Comparison of ENCODE assay signal across 16 cellular contexts in the genomic region with DNA sequence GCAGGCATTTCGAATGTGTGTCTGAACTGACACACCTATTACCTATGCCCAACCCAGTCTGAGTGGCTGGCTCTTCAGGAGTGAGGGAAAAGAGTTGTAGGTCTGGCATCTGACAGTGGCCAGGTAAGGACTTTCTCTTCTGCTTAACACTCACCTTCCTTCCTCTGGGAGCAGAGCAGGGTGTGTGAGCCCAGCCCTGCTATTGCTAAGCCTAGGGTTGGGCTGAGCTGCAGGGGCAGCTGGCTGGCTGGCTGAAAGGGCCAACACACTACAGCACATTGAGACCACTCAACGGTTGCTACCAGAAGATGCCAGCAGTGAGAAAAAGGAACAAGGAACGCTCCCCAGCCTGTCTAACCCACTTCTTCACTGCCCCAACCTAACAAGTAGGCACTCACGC.
DNase-seq lines count a peak whose midpoint lies in the region; ATAC-seq and TF ChIP-seq lines count a peak whose summit lies in the region.
"Had no signal": no experiment of that assay in that cellular context is flagged by ENCODE, and none has a peak within 500 bp of the region (broad histone marks: within the 10 kb centered on the region; RNA-seq: fewer than 3 reads in every experiment).

No MANE protein-coding gene starts in this region.

- TF ChIP-seq CTCF in GM23338 (conservative IDR thresholded peaks at IDR 0.05; ENCODE audit: low read depth in 2 of 2) (no peak), lower lobe of right lung (IDR thresholded peaks at IDR 0.05) (no peak)

- H3K27me3 Mint-ChIP-seq in GM23338 (ENCODE audit: insufficient read depth, low read depth, poor library complexity) = peaks cover 3% of the 10 kb centered on the region
- H3K27me3 Mint-ChIP-seq in activated CD8-positive, alpha-beta memory T cell treated with anti-CD3 and anti-CD28 coated beads, Interleukin-2, amount 10 ng/mL, durations not matched to agents 7 days and 5 days = no peaks in the 10 kb centered on the region

- H3K27ac Mint-ChIP-seq in GM23338 = no peak overlapping the region
- no peak overlapping the region for H3K27ac Mint-ChIP-seq in activated CD8-positive, alpha-beta memory T cell treated with anti-CD3 and anti-CD28 coated beads, Interleukin-2, amount 10 ng/mL, durations not matched to agents 7 days and 5 days

- no peaks in the 10 kb centered on the region for H3F3A ChIP-seq in GM23338 (replicated peaks; ENCODE audit: low read depth)

- intact Hi-C loops in lower lobe of right lung (cut with DNase I) = no loop called here

- H3K36me3 ChIP-seq in GM23338 (ENCODE audit: insufficient read depth) (no peaks in the 10 kb centered on the region), lower lobe of right lung (no peaks in the 10 kb centered on the region)
- H3K36me3 ChIP-seq: suprapubic skin, WERI-Rb-1 had no signal

- no peaks in the 10 kb centered on the region for H3K9me3 Mint-ChIP-seq in GM23338
- H3K9me3 Mint-ChIP-seq in activated CD8-positive, alpha-beta memory T cell treated with anti-CD3 and anti-CD28 coated beads, Interleukin-2, amount 10 ng/mL, durations not matched to agents 7 days and 5 days (ENCODE audit: low read depth) = no peaks in the 10 kb centered on the region

- H3K79me2 ChIP-seq in GM23338 (replicated peaks; ENCODE audit: insufficient read depth) = no peaks in the 10 kb centered on the region

- peak overlapping the region; percentile 69; the same call in 1 of the 2 replicates for H2AFZ ChIP-seq in GM23338

- peaks cover 3% of the 10 kb centered on the region; the same call in 1 of the 2 replicates for H3K9me2 ChIP-seq in GM23338 (ENCODE audit: insufficient read depth)

- H3K27me3 ChIP-seq in GM23338 (ENCODE audit: insufficient read depth) (no peaks in the 10 kb centered on the region), lower lobe of right lung (ENCODE audit: low read depth) (no peaks in the 10 kb centered on the region)
- H3K27me3 ChIP-seq: dorsolateral prefrontal cortex, suprapubic skin had no signal

- H3K4me3 Mint-ChIP-seq in GM23338 = no peak overlapping the region
- no peak overlapping the region for H3K4me3 Mint-ChIP-seq in activated CD8-positive, alpha-beta memory T cell treated with anti-CD3 and anti-CD28 coated beads, Interleukin-2, amount 10 ng/mL, durations not matched to agents 7 days and 5 days

- H3K4me2 ChIP-seq in GM23338 = no peak overlapping the region
- H3K4me2 ChIP-seq: smooth muscle cell had no signal

- peak; percentile 100 for ATAC-seq in GM23338
- ATAC-seq in lower lobe of right lung = peak; percentile 36 to 58
- ATAC-seq in activated CD8-positive, alpha-beta memory T cell treated with anti-CD3 and anti-CD28 coated beads, Interleukin-2, amount 10 ng/mL, durations not matched to agents 7 days and 5 days = no peak
- ATAC-seq: left lobe of liver had no signal

- DNase-seq in GM23338 (ENCODE audit: low spot score) (peak; percentile 72), M059J (ENCODE audit: low read depth) (peak; percentile 20), dermis blood vessel endothelial cell (peak; percentile 15), lower lobe of right lung (no peak), H4 (ENCODE audit: low spot score) (no peak), SIG-M5 treated with dmso at 0.1 percent for 504 hours (lab: John Stamatoyannopoulos, UW; ENCODE audit: unreplicated experiment) (no peak)
- DNase-seq in activated CD8-positive, alpha-beta memory T cell treated with anti-CD3 and anti-CD28 coated beads, Interleukin-2, amount 10 ng/mL, durations not matched to agents 7 days and 5 days = no peak
- DNase-seq: dorsolateral prefrontal cortex, foreskin fibroblast, KG1, NCI-H2171 treated with DMSO at 0.1 percent for 48 hours, SIG-M5, WERI-Rb-1 had no signal

- H3K4me1 ChIP-seq in GM23338 (ENCODE audit: insufficient read depth) (no peaks in the 10 kb centered on the region), lower lobe of right lung (no peaks in the 10 kb centered on the region)
- H3K4me1 ChIP-seq: suprapubic skin had no signal

- H3K27ac ChIP-seq in GM23338 (ENCODE audit: low read depth) (no peak overlapping the region), lower lobe of right lung (no peak overlapping the region)
- H3K27ac ChIP-seq: dorsolateral prefrontal cortex, suprapubic skin, WERI-Rb-1 had no signal

- H3K4me3 ChIP-seq in GM23338 (no peak overlapping the region), lower lobe of right lung (no peak overlapping the region)
- H3K4me3 ChIP-seq: dorsolateral prefrontal cortex, smooth muscle cell, suprapubic skin had no signal

- H3K36me3 Mint-ChIP-seq in GM23338 (ENCODE audit: low read depth) = no peaks in the 10 kb centered on the region
- peaks cover 9% of the 10 kb centered on the region for H3K36me3 Mint-ChIP-seq in activated CD8-positive, alpha-beta memory T cell treated with anti-CD3 and anti-CD28 coated beads, Interleukin-2, amount 10 ng/mL, durations not matched to agents 7 days and 5 days

- H3K9me3 ChIP-seq in lower lobe of right lung = no peaks in the 10 kb centered on the region
- H3K9me3 ChIP-seq: suprapubic skin had no signal

- peaks cover 15% of the 10 kb centered on the region for H3K4me1 Mint-ChIP-seq in GM23338
- H3K4me1 Mint-ChIP-seq in activated CD8-positive, alpha-beta memory T cell treated with anti-CD3 and anti-CD28 coated beads, Interleukin-2, amount 10 ng/mL, durations not matched to agents 7 days and 5 days = no peaks in the 10 kb centered on the region

- CTCF ChIA-PET in activated CD8-positive, alpha-beta memory T cell treated with anti-CD3 and anti-CD28 coated beads, Interleukin-2, amount 10 ng/mL, durations not matched to agents 7 days and 5 days (lab: Charles Lee) = no interaction called here

- H4K20me1 ChIP-seq in GM23338 (replicated peaks; ENCODE audit: insufficient read depth) = no peaks in the 10 kb centered on the region

TF ChIP-seq in GM23338, 12 proteins besides CTCF, POLR2A, EP300 and RAD21 (continues in another document):
- no peak for TF ChIP-seq ZNF331 (CRISPR knock-in tag; IDR thresholded peaks at IDR 0.05; ENCODE audit: low read depth)
- TF ChIP-seq ZNF114 (CRISPR knock-in tag; IDR thresholded peaks at IDR 0.05) = 0 out of 2 replicates have a peak, but pooled peaks have one; percentile 32
- TF ChIP-seq EZH2 (IDR thresholded peaks at IDR 0.05; ENCODE audit: low read depth, unreplicated experiment) = no peak
- TF ChIP-seq, protein P1, sequence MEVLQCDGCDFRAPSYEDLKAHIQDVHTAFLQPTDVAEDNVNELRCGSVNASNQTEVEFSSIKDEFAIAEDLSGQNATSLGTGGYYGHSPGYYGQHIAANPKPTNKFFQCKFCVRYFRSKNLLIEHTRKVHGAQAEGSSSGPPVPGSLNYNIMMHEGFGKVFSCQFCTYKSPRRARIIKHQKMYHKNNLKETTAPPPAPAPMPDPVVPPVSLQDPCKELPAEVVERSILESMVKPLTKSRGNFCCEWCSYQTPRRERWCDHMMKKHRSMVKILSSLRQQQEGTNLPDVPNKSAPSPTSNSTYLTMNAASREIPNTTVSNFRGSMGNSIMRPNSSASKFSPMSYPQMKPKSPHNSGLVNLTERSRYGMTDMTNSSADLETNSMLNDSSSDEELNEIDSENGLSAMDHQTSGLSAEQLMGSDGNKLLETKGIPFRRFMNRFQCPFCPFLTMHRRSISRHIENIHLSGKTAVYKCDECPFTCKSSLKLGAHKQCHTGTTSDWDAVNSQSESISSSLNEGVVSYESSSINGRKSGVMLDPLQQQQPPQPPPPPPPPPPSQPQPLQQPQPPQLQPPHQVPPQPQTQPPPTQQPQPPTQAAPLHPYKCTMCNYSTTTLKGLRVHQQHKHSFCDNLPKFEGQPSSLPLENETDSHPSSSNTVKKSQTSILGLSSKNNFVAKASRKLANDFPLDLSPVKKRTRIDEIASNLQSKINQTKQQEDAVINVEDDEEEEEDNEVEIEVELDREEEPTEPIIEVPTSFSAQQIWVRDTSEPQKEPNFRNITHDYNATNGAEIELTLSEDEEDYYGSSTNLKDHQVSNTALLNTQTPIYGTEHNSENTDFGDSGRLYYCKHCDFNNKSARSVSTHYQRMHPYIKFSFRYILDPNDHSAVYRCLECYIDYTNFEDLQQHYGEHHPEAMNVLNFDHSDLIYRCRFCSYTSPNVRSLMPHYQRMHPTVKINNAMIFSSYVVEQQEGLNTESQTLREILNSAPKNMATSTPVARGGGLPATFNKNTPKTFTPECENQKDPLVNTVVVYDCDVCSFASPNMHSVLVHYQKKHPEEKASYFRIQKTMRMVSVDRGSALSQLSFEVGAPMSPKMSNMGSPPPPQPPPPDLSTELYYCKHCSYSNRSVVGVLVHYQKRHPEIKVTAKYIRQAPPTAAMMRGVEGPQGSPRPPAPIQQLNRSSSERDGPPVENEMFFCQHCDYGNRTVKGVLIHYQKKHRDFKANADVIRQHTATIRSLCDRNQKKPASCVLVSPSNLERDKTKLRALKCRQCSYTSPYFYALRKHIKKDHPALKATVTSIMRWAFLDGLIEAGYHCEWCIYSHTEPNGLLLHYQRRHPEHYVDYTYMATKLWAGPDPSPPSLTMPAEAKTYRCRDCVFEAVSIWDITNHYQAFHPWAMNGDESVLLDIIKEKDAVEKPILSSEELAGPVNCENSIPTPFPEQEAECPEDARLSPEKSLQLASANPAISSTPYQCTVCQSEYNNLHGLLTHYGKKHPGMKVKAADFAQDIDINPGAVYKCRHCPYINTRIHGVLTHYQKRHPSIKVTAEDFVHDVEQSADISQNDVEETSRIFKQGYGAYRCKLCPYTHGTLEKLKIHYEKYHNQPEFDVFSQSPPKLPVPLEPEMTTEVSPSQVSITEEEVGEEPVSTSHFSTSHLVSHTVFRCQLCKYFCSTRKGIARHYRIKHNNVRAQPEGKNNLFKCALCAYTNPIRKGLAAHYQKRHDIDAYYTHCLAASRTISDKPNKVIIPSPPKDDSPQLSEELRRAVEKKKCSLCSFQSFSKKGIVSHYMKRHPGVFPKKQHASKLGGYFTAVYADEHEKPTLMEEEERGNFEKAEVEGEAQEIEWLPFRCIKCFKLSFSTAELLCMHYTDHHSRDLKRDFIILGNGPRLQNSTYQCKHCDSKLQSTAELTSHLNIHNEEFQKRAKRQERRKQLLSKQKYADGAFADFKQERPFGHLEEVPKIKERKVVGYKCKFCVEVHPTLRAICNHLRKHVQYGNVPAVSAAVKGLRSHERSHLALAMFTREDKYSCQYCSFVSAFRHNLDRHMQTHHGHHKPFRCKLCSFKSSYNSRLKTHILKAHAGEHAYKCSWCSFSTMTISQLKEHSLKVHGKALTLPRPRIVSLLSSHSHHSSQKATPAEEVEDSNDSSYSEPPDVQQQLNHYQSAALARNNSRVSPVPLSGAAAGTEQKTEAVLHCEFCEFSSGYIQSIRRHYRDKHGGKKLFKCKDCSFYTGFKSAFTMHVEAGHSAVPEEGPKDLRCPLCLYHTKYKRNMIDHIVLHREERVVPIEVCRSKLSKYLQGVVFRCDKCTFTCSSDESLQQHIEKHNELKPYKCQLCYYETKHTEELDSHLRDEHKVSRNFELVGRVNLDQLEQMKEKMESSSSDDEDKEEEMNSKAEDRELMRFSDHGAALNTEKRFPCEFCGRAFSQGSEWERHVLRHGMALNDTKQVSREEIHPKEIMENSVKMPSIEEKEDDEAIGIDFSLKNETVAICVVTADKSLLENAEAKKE (CRISPR knock-in tag; IDR thresholded peaks at IDR 0.05) = peak; percentile 96

Comparison
In these comparisons a context has a peak if more than half of its experiments do, and no peak if none do; other contexts are left out.
1. DNase-seq: peak in GM23338 (single experiment), M059J (single experiment) and dermis blood vessel endothelial cell (single experiment); none in lower lobe of right lung (single experiment), H4 (single experiment), SIG-M5 treated with dmso at 0.1 percent for 504 hours (single experiment) and activated CD8-positive, alpha-beta memory T cell treated with anti-CD3 and anti-CD28 coated beads, Interleukin-2, amount 10 ng/mL, durations not matched to agents 7 days and 5 days (single experiment).